ENCODE assay signal across 8 cellular contexts in the genomic region with DNA sequence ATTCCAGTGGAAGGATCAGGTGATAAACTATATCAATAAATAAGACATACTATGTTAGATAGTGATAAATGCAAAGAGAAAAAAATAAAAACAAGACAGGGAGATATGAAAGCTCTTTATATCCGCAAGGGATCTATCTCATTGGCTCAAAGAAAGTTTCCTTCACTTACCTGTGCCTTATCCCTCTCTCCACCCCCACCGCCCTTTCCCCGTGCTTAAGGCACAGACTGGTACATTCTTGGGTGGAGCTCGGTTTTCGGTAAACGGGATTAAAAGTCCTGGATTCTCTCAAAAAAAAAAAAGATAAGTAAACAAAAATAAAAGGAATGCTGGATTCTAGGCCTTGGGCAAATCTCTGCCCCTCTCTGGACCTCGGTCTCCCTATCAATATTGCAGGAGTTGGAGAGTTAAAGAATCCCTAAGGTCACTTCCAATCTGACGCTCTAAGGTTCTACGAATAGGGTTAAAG. TPM values are rescaled to one million over a fixed set of nuclear protein-coding genes. Genes with fewer than 3 reads are reported as not detected.
DNase-seq lines count a peak whose midpoint lies in the region; ATAC-seq and TF ChIP-seq lines count a peak whose summit lies in the region.

No MANE protein-coding gene starts in this region.

- no peak for TF ChIP-seq CTCF in kidney epithelial cell (IDR thresholded peaks at IDR 0.05; ENCODE audit: insufficient read depth, low read length, poor library complexity, severe bottlenecking)

- DNase-seq in SHP77 treated with DMSO at 0.1 percent for 48 hours (lab: John Stamatoyannopoulos, UW) (peak; percentile 66), SHP77 (lab: John Stamatoyannopoulos, UW) (no peak), kidney epithelial cell (ENCODE audit: low read depth) (no peak), substantia nigra (lab: John Stamatoyannopoulos, UW) (no peak), kidney glomerular epithelial cell (lab: John Stamatoyannopoulos, UW) (no peak)

- H3K4me3 Mint-ChIP-seq in activated naive CD4-positive, alpha-beta T cell treated with anti-CD3 and anti-CD28 coated beads, Interleukin-2, amount 50 U/mL, for 24 hours, result peak overlapping the region; percentile 87

- peak overlapping the region; percentile 86 for H3K4me3 ChIP-seq in kidney epithelial cell (ENCODE audit: low read depth, low read length)

- no peaks in the 10 kb centered on the region for H3K9me3 Mint-ChIP-seq in activated naive CD4-positive, alpha-beta T cell treated with anti-CD3 and anti-CD28 coated beads, Interleukin-2, amount 50 U/mL, for 24 hours

- H3K27ac Mint-ChIP-seq in activated naive CD4-positive, alpha-beta T cell treated with anti-CD3 and anti-CD28 coated beads, Interleukin-2, amount 50 U/mL, for 24 hours, result peak overlapping the region; percentile 100

- H3K36me3 ChIP-seq in kidney epithelial cell (ENCODE audit: control insufficient read depth, insufficient read depth, low read length), result no peaks in the 10 kb centered on the region

- H3K36me3 Mint-ChIP-seq in activated naive CD4-positive, alpha-beta T cell treated with anti-CD3 and anti-CD28 coated beads, Interleukin-2, amount 50 U/mL, for 24 hours, result no peaks in the 10 kb centered on the region

- peaks cover 59% of the 10 kb centered on the region for H3K4me1 Mint-ChIP-seq in activated naive CD4-positive, alpha-beta T cell treated with anti-CD3 and anti-CD28 coated beads, Interleukin-2, amount 50 U/mL, for 24 hours

- no peaks in the 10 kb centered on the region for H3K27me3 Mint-ChIP-seq in activated naive CD4-positive, alpha-beta T cell treated with anti-CD3 and anti-CD28 coated beads, Interleukin-2, amount 50 U/mL, for 24 hours

- no peaks in the 10 kb centered on the region for H3K27me3 ChIP-seq in kidney epithelial cell (ENCODE audit: control insufficient read depth, insufficient read depth, low read length)

- peak overlapping the region; percentile 86 for H3K27ac ChIP-seq in substantia nigra (ENCODE audit: low read depth, low read length, poor library complexity, severe bottlenecking)

- ATAC-seq in GM21737 (IDR thresholded peaks at IDR 0.05; ENCODE audit: unreplicated experiment) (no peak), GM19035 (IDR thresholded peaks at IDR 0.05; ENCODE audit: unreplicated experiment) (no peak)

RNA-seq across cellular contexts. Expression of a gene that starts 0.6 kb away (rescaled TPM):
- total RNA-seq in kidney epithelial cell, result 21.7 and 31.7 TPM in 2 replicates

RNA-seq across cellular contexts. Expression of a gene that starts 2.0 kb away (rescaled TPM):
- 14.0 and 22.7 TPM in 2 replicates for total RNA-seq in kidney epithelial cell

RNA-seq across cellular contexts. Expression of a gene that starts 50.2 kb away (rescaled TPM):
- total RNA-seq in kidney epithelial cell, result not detected in 2 replicates

RNA-seq across cellular contexts. Expression of a gene that starts 58.8 kb away (rescaled TPM):
- 0.75 and 0.96 TPM in 2 replicates for total RNA-seq in kidney epithelial cell
